Comparison of ENCODE assay signal across 11 cellular contexts in genomic region chr20:48771542-48771941, GRCh38. TPM values are rescaled to one million over a fixed set of nuclear protein-coding genes. Genes with fewer than 3 reads are reported as not detected.
DNase-seq lines count a peak whose midpoint lies in the region; ATAC-seq and TF ChIP-seq lines count a peak whose summit lies in the region.
"Had no signal": no experiment of that assay in that cellular context is flagged by ENCODE, and none has a peak within 500 bp of the region (broad histone marks: within the 10 kb centered on the region; RNA-seq: fewer than 3 reads in every experiment).

No MANE protein-coding gene starts in this region.

- peaks cover 86% of the 10 kb centered on the region for H3K4me1 Mint-ChIP-seq in activated T-helper 1 cell treated with anti-CD3 and anti-CD28 coated beads, Interleukin-12 subunit alpha, Interleukin-12 subunit beta, Interleukin-2, Interleukin-4 antibody, amounts not matched to agents 30 ng/mL and 10 ng/mL and 1 ng/mL, durations not matched to agents 14 hours and 24 hours and 36 hours (ENCODE audit: low read depth)

- H3K27ac Mint-ChIP-seq in activated T-helper 1 cell treated with anti-CD3 and anti-CD28 coated beads, Interleukin-12 subunit alpha, Interleukin-12 subunit beta, Interleukin-2, Interleukin-4 antibody, amounts not matched to agents 30 ng/mL and 10 ng/mL and 1 ng/mL, durations not matched to agents 14 hours and 24 hours and 36 hours = peak overlapping the region; percentile 21

- no peak for ATAC-seq in GM21723 (IDR thresholded peaks at IDR 0.05; ENCODE audit: unreplicated experiment)
- ATAC-seq in HG02840 (IDR thresholded peaks at IDR 0.05; ENCODE audit: low FRiP score, unreplicated experiment) = no peak

- H3K4me1 ChIP-seq in tibial artery = peaks cover 0 to 5% (median 0%) of the 10 kb centered on the region in 4 donors

- H3K27me3 ChIP-seq in tibial artery = no peaks in the 10 kb centered on the region

- H3K27ac ChIP-seq in tibial artery = no peak overlapping the region
- H3K27ac ChIP-seq: C4-2B had no signal

- peaks cover 37% of the 10 kb centered on the region for H3K36me3 Mint-ChIP-seq in activated T-helper 1 cell treated with anti-CD3 and anti-CD28 coated beads, Interleukin-12 subunit alpha, Interleukin-12 subunit beta, Interleukin-2, Interleukin-4 antibody, amounts not matched to agents 30 ng/mL and 10 ng/mL and 1 ng/mL, durations not matched to agents 14 hours and 24 hours and 36 hours (ENCODE audit: low read depth)

- TF ChIP-seq CTCF in AG09309 (IDR thresholded peaks at IDR 0.05; ENCODE audit: control insufficient read depth, insufficient read depth, low read depth, low read length, missing control alignments) (no peak), tibial artery (IDR thresholded peaks at IDR 0.05) (no peak)

- no peaks in the 10 kb centered on the region for H3K9me3 ChIP-seq in tibial artery

- intact Hi-C loops in activated T-helper 1 cell treated with anti-CD3 and anti-CD28 coated beads, Interleukin-12 subunit alpha, Interleukin-12 subunit beta, Interleukin-2, Interleukin-4 antibody, amounts not matched to agents 30 ng/mL and 10 ng/mL and 1 ng/mL, durations not matched to agents 14 hours and 24 hours and 36 hours (cut with micrococcal nuclease) = no loop called here
- intact Hi-C loops in tibial artery (cut with DNase I; ENCODE audit: low total_unique reads) = no loop called here

- no peaks in the 10 kb centered on the region for H3K27me3 Mint-ChIP-seq in activated T-helper 1 cell treated with anti-CD3 and anti-CD28 coated beads, Interleukin-12 subunit alpha, Interleukin-12 subunit beta, Interleukin-2, Interleukin-4 antibody, amounts not matched to agents 30 ng/mL and 10 ng/mL and 1 ng/mL, durations not matched to agents 14 hours and 24 hours and 36 hours (ENCODE audit: insufficient read depth)

- H3K9me3 Mint-ChIP-seq in activated T-helper 1 cell treated with anti-CD3 and anti-CD28 coated beads, Interleukin-12 subunit alpha, Interleukin-12 subunit beta, Interleukin-2, Interleukin-4 antibody, amounts not matched to agents 30 ng/mL and 10 ng/mL and 1 ng/mL, durations not matched to agents 14 hours and 24 hours and 36 hours = peaks cover 10% of the 10 kb centered on the region

- H3K4me3 ChIP-seq in AG09309 (ENCODE audit: control insufficient read depth, low read depth, low read length) = no peak overlapping the region
- no peak overlapping the region for H3K4me3 ChIP-seq in tibial artery

- H3K36me3 ChIP-seq in tibial artery = no peaks in the 10 kb centered on the region

- H3K4me3 Mint-ChIP-seq in activated T-helper 1 cell treated with anti-CD3 and anti-CD28 coated beads, Interleukin-12 subunit alpha, Interleukin-12 subunit beta, Interleukin-2, Interleukin-4 antibody, amounts not matched to agents 30 ng/mL and 10 ng/mL and 1 ng/mL, durations not matched to agents 14 hours and 24 hours and 36 hours = no peak overlapping the region

- DNase-seq in AG09309 (ENCODE audit: low read depth) = peak; percentile 89
- peak; percentile 90 for DNase-seq in GM04504 (ENCODE audit: low read depth)
- no peak for DNase-seq in activated T-helper 1 cell treated with anti-CD3 and anti-CD28 coated beads, Interleukin-12 subunit alpha, Interleukin-12 subunit beta, Interleukin-2, Interleukin-4 antibody, amounts not matched to agents 30 ng/mL and 10 ng/mL and 1 ng/mL, durations not matched to agents 14 hours and 24 hours and 36 hours (ENCODE audit: low spot score)
- peak; percentile 92 for DNase-seq in left kidney (ENCODE audit: low read depth, low spot score)
- no peak for DNase-seq in NCI-H1092 (lab: John Stamatoyannopoulos, UW)
- DNase-seq in tibial artery = no peak
- DNase-seq: NCI-H1436, NCI-H82 had no signal

RNA-seq across cellular contexts. Expression of gene PREX1, which starts 56.3 kb away (rescaled TPM):
- total RNA-seq in activated T-helper 1 cell treated with anti-CD3 and anti-CD28 coated beads, Interleukin-12 subunit alpha, Interleukin-12 subunit beta, Interleukin-2, Interleukin-4 antibody, amounts not matched to agents 30 ng/mL and 10 ng/mL and 1 ng/mL, durations not matched to agents 14 hours and 24 hours and 36 hours = 68.2 and 69.4 TPM in 2 replicates

Comparison
In these comparisons a context has a peak if more than half of its experiments do, and no peak if none do; other contexts are left out.
1. DNase-seq: peak in AG09309 (single experiment), GM04504 (single experiment) and left kidney (single experiment); none in activated T-helper 1 cell treated with anti-CD3 and anti-CD28 coated beads, Interleukin-12 subunit alpha, Interleukin-12 subunit beta, Interleukin-2, Interleukin-4 antibody, amounts not matched to agents 30 ng/mL and 10 ng/mL and 1 ng/mL, durations not matched to agents 14 hours and 24 hours and 36 hours (single experiment), NCI-H1092 (single experiment) and tibial artery (0 of 2).